In the genomic region with DNA sequence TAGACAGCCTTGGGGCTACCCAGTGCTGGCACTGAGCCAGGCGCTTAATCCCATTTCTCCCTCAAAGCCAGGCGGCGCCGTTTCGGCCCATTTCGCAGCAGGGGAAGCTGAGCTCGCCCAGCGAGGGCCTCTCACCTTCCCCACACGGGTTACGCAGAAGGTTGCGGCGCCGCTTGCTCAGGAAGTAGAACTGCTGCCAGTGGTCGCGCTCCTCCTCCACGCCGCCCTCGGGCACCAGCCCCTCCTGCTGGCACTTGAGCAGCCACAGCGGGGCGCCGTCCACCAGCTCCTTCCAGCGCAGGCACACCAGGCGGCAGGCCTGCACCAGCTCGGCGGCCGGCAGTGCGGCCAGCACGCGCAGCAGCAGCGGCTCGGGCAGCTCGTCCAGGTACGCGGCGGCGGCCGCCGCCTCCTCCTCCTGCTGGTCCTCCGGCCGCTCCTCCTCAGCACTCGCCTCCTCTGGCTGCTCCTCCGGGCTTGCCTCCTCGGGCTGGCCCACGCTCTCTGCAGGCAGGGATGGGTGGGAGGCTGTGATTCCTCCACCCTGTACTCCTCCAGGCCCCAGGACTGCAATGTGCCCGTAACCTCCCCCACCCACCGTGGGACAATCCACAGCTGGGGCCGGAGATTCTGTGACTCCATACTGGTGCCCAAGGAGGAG, we compare ENCODE assay signal across 8 cellular contexts. TPM values are rescaled to one million over a fixed set of nuclear protein-coding genes. Genes with fewer than 3 reads are reported as not detected.
DNase-seq lines count a peak whose midpoint lies in the region; ATAC-seq and TF ChIP-seq lines count a peak whose summit lies in the region.

No MANE protein-coding gene starts in this region.

- peak overlapping the region; percentile 52 for H3K4me3 Mint-ChIP-seq in activated T-cell treated with anti-CD3 and anti-CD28 coated beads, Interleukin-2, amount 50 U/mL, for 24 hours
- H3K4me3 Mint-ChIP-seq in nephron: peak overlapping the region; percentile 9 to 39 (median 16)

- intact Hi-C loops in A673 (cut with micrococcal nuclease; ENCODE audit: unreplicated experiment): loop anchor here (2.0 kb wide), 1 partner anchor 68 kb away; no protein-coding TSS in a partner anchor

- H3K9me3 Mint-ChIP-seq in activated T-cell treated with anti-CD3 and anti-CD28 coated beads, Interleukin-2, amount 50 U/mL, for 24 hours: no peaks in the 10 kb centered on the region
- H3K9me3 Mint-ChIP-seq in nephron: no peaks in the 10 kb centered on the region

- peaks cover 21% of the 10 kb centered on the region for H3K4me1 Mint-ChIP-seq in activated T-cell treated with anti-CD3 and anti-CD28 coated beads, Interleukin-2, amount 50 U/mL, for 24 hours (ENCODE audit: low read depth)
- H3K4me1 Mint-ChIP-seq in nephron: peaks cover 9% of the 10 kb centered on the region

- H3K4me3 ChIP-seq in A673 (ENCODE audit: low read depth, low read length, poor library complexity, severe bottlenecking) (peak overlapping the region; percentile 17), OCI-LY3 (ENCODE audit: low read length) (peak overlapping the region; percentile 84), fibroblast of lung (replicated peaks in 1 of 4; ENCODE audit: control extremely low read depth in 1 of 4, insufficient read depth in 1 of 4, low read depth in 3 of 4, low read length in 4 of 4) (no peak overlapping the region)

- H3K4me1 ChIP-seq in A673 (ENCODE audit: insufficient read depth, low read length, poor library complexity, severe bottlenecking) (peaks cover 18% of the 10 kb centered on the region), OCI-LY3 (ENCODE audit: low read length) (peaks cover 8% of the 10 kb centered on the region), fibroblast of lung (ENCODE audit: control insufficient read depth, extremely low read depth, insufficient read depth, low read length) (peaks cover 3% of the 10 kb centered on the region)

- H2AFZ ChIP-seq in OCI-LY3 (ENCODE audit: low read depth, low read length): peak overlapping the region; percentile 63; the same call in 1 of the 2 replicates
- no peak overlapping the region for H2AFZ ChIP-seq in fibroblast of lung (ENCODE audit: low read length)

- no peaks in the 10 kb centered on the region for H3K9me3 ChIP-seq in A673 (ENCODE audit: low read depth, low read length, poor library complexity, severe bottlenecking)
- H3K9me3 ChIP-seq in OCI-LY3 (ENCODE audit: insufficient read depth, low read length): no peaks in the 10 kb centered on the region
- H3K9me3 ChIP-seq in fibroblast of lung (ENCODE audit: control insufficient read depth, insufficient read depth, low read depth, low read length): no peaks in the 10 kb centered on the region

- H3K27ac Mint-ChIP-seq in activated T-cell treated with anti-CD3 and anti-CD28 coated beads, Interleukin-2, amount 50 U/mL, for 24 hours: no peak overlapping the region
- no peak overlapping the region for H3K27ac Mint-ChIP-seq in nephron

- H3K27ac ChIP-seq in A673 (ENCODE audit: low read depth, low read length, poor library complexity, severe bottlenecking) (no peak overlapping the region), OCI-LY3 (ENCODE audit: low read length) (no peak overlapping the region), fibroblast of lung (ENCODE audit: insufficient read depth, low read length) (no peak overlapping the region)

- no peaks in the 10 kb centered on the region for H3K27me3 ChIP-seq in A673 (replicated peaks; ENCODE audit: insufficient read depth, low read depth, low read length, poor library complexity)
- no peaks in the 10 kb centered on the region for H3K27me3 ChIP-seq in OCI-LY3 (ENCODE audit: low read depth, low read length)
- H3K27me3 ChIP-seq in fibroblast of lung (ENCODE audit: control insufficient read depth, insufficient read depth, low read length): peaks cover 5% of the 10 kb centered on the region

- H3K36me3 Mint-ChIP-seq in activated T-cell treated with anti-CD3 and anti-CD28 coated beads, Interleukin-2, amount 50 U/mL, for 24 hours (ENCODE audit: low read depth): no peaks in the 10 kb centered on the region
- H3K36me3 Mint-ChIP-seq in nephron (ENCODE audit: low read depth): no peaks in the 10 kb centered on the region

- peak; percentile 82 for DNase-seq in A673 (ENCODE audit: low spot score)
- DNase-seq in GM20000 (ENCODE audit: low spot score): peak; percentile 83
- peak; percentile 85 for DNase-seq in activated T-cell treated with anti-CD3 and anti-CD28 coated beads, Interleukin-2, amount 50 U/mL, for 24 hours
- peak; percentile 62 to 68 for DNase-seq in fibroblast of lung (ENCODE audit: low read depth in 2 of 2)
- DNase-seq in stimulated activated naive CD4-positive, alpha-beta T cell treated with Interleukin-2 at 50 U/mL for 16 hours (lab: John Stamatoyannopoulos, UW): peak; percentile 82

- H3K27me3 Mint-ChIP-seq in activated T-cell treated with anti-CD3 and anti-CD28 coated beads, Interleukin-2, amount 50 U/mL, for 24 hours: peaks cover 3% of the 10 kb centered on the region
- peaks cover 76% of the 10 kb centered on the region for H3K27me3 Mint-ChIP-seq in nephron (ENCODE audit: low read depth)

- no peaks in the 10 kb centered on the region for H3K36me3 ChIP-seq in A673 (ENCODE audit: insufficient read depth, low read length, poor library complexity, severe bottlenecking)
- no peaks in the 10 kb centered on the region for H3K36me3 ChIP-seq in OCI-LY3 (replicated peaks; ENCODE audit: low read depth, low read length)
- H3K36me3 ChIP-seq in fibroblast of lung (ENCODE audit: control insufficient read depth, insufficient read depth, low read length): no peaks in the 10 kb centered on the region

- H3K79me2 ChIP-seq in OCI-LY3 (ENCODE audit: low read length) (no peaks in the 10 kb centered on the region), fibroblast of lung (ENCODE audit: control insufficient read depth, insufficient read depth, low read length) (no peaks in the 10 kb centered on the region)

- H3K9ac ChIP-seq in OCI-LY3 (ENCODE audit: low read length) (peak overlapping the region; percentile 72), fibroblast of lung (ENCODE audit: insufficient read depth, low read length) (no peak overlapping the region)

- POLR2A ChIA-PET in A673 (lab: Charles Lee; ENCODE audit: low non-redundant PET): interaction anchor here (0.6 kb wide), 2 partner anchors 123 to 390 kb away, joined by 5 read pairs; no protein-coding TSS in a partner anchor

- no TSS peak for BruUV-seq in A673 (replicated peaks; lab: Mats Ljungman, UMichigan)

- no peaks in the 10 kb centered on the region for H4K20me1 ChIP-seq in OCI-LY3 (ENCODE audit: insufficient read depth, low read length)
- no peaks in the 10 kb centered on the region for H4K20me1 ChIP-seq in fibroblast of lung (ENCODE audit: control insufficient read depth, extremely low read depth, insufficient read depth, low read length)

- CTCF ChIA-PET in A673 (lab: Charles Lee): interaction anchor here (0.6 to 1.6 kb wide), 4 partner anchors 14 to 546 kb away, joined by 3 to 23 read pairs (median 5); a partner anchor contains a TSS

- H3K4me2 ChIP-seq in OCI-LY3 (ENCODE audit: low read length): peak overlapping the region; percentile 97
- no peak overlapping the region for H3K4me2 ChIP-seq in fibroblast of lung (ENCODE audit: extremely low read depth, insufficient read depth, low read length)

- ATAC-seq in HG03159 (IDR thresholded peaks at IDR 0.05; ENCODE audit: unreplicated experiment): no peak

- TF ChIP-seq CTCF in A673 (conservative IDR thresholded peaks at IDR 0.05; ENCODE audit: low read depth, low read length) (peak; percentile 64), GM20000 (IDR thresholded peaks at IDR 0.05; ENCODE audit: extremely low read depth, missing control alignments) (peak; percentile 81), OCI-LY3 (IDR thresholded peaks at IDR 0.05; ENCODE audit: low read depth, low read length) (peak; percentile 65), fibroblast of lung (conservative IDR thresholded peaks at IDR 0.05 in 1 of 2, IDR thresholded peaks at IDR 0.05 in 1 of 2; ENCODE audit: low read depth in 1 of 2, low read length in 2 of 2) (peak; percentile 53 to 54), nephron (IDR thresholded peaks at IDR 0.05; ENCODE audit: unreplicated experiment in 3 of 3) (peak in 2 of 3 experiments; percentile 47 to 66)

RNA-seq across cellular contexts. Expression of a gene that starts 3.8 kb away (rescaled TPM):
- total RNA-seq in A673 (2021) (0.61 TPM in 1 of 2 replicates, not detected in the other), fibroblast of lung (2.3 and 2.6 TPM in 2 replicates)
- 0.81 and 0.87 TPM in 2 replicates for polyA plus RNA-seq in fibroblast of lung
- 1.0 and 1.8 TPM in 2 replicates for polyA plus RNA-seq in fibroblast of lung (2012)
- not detected in 2 replicates for polyA minus RNA-seq in fibroblast of lung (ENCODE audit: low replicate concordance)

RNA-seq across cellular contexts. Expression of a gene that starts 4.2 kb away (rescaled TPM):
- total RNA-seq in A673 (2021) (19.3 and 28.2 TPM in 2 replicates), fibroblast of lung (17.8 and 19.5 TPM in 2 replicates)
- 7.9 and 8.1 TPM in 2 replicates for polyA plus RNA-seq in fibroblast of lung
- 12.6 and 13.2 TPM in 2 replicates for polyA plus RNA-seq in fibroblast of lung (2012)
- polyA minus RNA-seq in fibroblast of lung (ENCODE audit: low replicate concordance): 9.9 and 11.2 TPM in 2 replicates

RNA-seq across cellular contexts. Expression of a gene that starts 13.5 kb away (rescaled TPM):
- total RNA-seq in A673 (2021) (2.6 and 4.5 TPM in 2 replicates), fibroblast of lung (7.4 and 11.4 TPM in 2 replicates)
- polyA plus RNA-seq in fibroblast of lung: 7.3 and 8.0 TPM in 2 replicates
- 7.1 and 7.3 TPM in 2 replicates for polyA plus RNA-seq in fibroblast of lung (2012)
- 7.8 and 10.4 TPM in 2 replicates for polyA minus RNA-seq in fibroblast of lung (ENCODE audit: low replicate concordance)

RNA-seq across cellular contexts. Expression of a gene that starts 30.5 kb away (rescaled TPM):
- total RNA-seq in A673 (2021) (134 and 155 TPM in 2 replicates), fibroblast of lung (43.4 and 48.9 TPM in 2 replicates)
- 35.0 and 59.3 TPM in 2 replicates for polyA plus RNA-seq in fibroblast of lung
- 41.8 and 67.1 TPM in 2 replicates for polyA plus RNA-seq in fibroblast of lung (2012)
- polyA minus RNA-seq in fibroblast of lung (ENCODE audit: low replicate concordance): 37.9 and 54.5 TPM in 2 replicates

RNA-seq across cellular contexts. Expression of a gene that starts 41.0 kb away (rescaled TPM):
- 5.5 and 6.7 TPM in 2 replicates for total RNA-seq in A673 (2021)
- 0.50 and 0.51 TPM in 2 replicates for total RNA-seq in fibroblast of lung
- polyA plus RNA-seq in fibroblast of lung: 0.03 and 0.21 TPM in 2 replicates
- polyA plus RNA-seq in fibroblast of lung (2012): 0.03 and 0.25 TPM in 2 replicates
- 0.37 TPM in 1 of 2 replicates, not detected in the other for polyA minus RNA-seq in fibroblast of lung (ENCODE audit: low replicate concordance)

Comparison
In these comparisons a context has a peak if more than half of its experiments do, and no peak if none do; other contexts are left out.
1. H3K4me3 ChIP-seq: peak in A673 (single experiment) and OCI-LY3 (single experiment); none in fibroblast of lung (0 of 4).
2. Peak in every context shown above with its lines, with median percentiles within 50 percentile points of each other: DNase-seq and CTCF ChIP-seq.